ENCODE assay signal across 8 cellular contexts in genomic region chr19:41570639-41571112, GRCh38. TPM values are rescaled to one million over a fixed set of nuclear protein-coding genes. Genes with fewer than 3 reads are reported as not detected.
DNase-seq lines count a peak whose midpoint lies in the region; ATAC-seq, FAIRE-seq and TF ChIP-seq lines count a peak whose summit lies in the region.
"Had no signal": no experiment of that assay in that cellular context is flagged by ENCODE, and none has a peak within 500 bp of the region (broad histone marks: within the 10 kb centered on the region; RNA-seq: fewer than 3 reads in every experiment).

No MANE protein-coding gene starts in this region.

- no peaks in the 10 kb centered on the region for H3K36me3 ChIP-seq in small intestine (ENCODE audit: control insufficient read depth in 2 of 2, insufficient read depth in 2 of 2, low read length in 2 of 2)

- H3K4me3 ChIP-seq in GM12875 (ENCODE audit: low read depth, low read length) (no peak overlapping the region), small intestine (ENCODE audit: low read depth in 1 of 2, low read length in 2 of 2) (no peak overlapping the region)

- DNase-seq in NCI-H146 (lab: John Stamatoyannopoulos, UW) (peak; percentile 63), T-helper 2 cell (peak; percentile 67 to 82 (median 78)), amniotic stem cell (lab: John Stamatoyannopoulos, UW) (peak; percentile 52), hepatic stellate cell (ENCODE audit: low spot score) (peak; percentile 79), small intestine (peak; percentile 76)

- H3K27me3 ChIP-seq in small intestine (ENCODE audit: control insufficient read depth in 2 of 2, insufficient read depth in 2 of 2, low read length in 2 of 2), result no peaks in the 10 kb centered on the region

- no peak for ATAC-seq in HG03469 (IDR thresholded peaks at IDR 0.05; ENCODE audit: unreplicated experiment)

- no peak for FAIRE-seq in small intestine (lab: Jason Lieb, UNC)
- FAIRE-seq: islet of Langerhans had no signal

- no peaks in the 10 kb centered on the region for H3K4me1 ChIP-seq in small intestine (ENCODE audit: control insufficient read depth in 2 of 2, insufficient read depth in 1 of 2, low read depth in 1 of 2, low read length in 1 of 2)

- TF ChIP-seq CTCF in GM12875 (IDR thresholded peaks at IDR 0.05; ENCODE audit: borderline replicate concordance, insufficient read depth, low read depth, low read length), result peak; percentile 87

- 2 to 3% (median 3%) methylated on average over 6 to 7 of the region's 7 CpGs for WGBS in small intestine, 3 donors

- H3K27ac ChIP-seq in small intestine (ENCODE audit: low read depth in 1 of 2, low read length in 1 of 2), result no peak overlapping the region

- H3K9me3 ChIP-seq in small intestine (ENCODE audit: control insufficient read depth, low read depth), result no peaks in the 10 kb centered on the region

RNA-seq across cellular contexts. Expression of gene CEACAM21, which starts 5.3 kb away (rescaled TPM):
- 1 to 10 TPM in 2 of 3 donors, not detected in 1; 1.9 to 4.6 TPM for polyA plus RNA-seq in small intestine

RNA-seq across cellular contexts. Expression of gene CEACAM4, which starts 56.2 kb away (rescaled TPM):
- under 1 TPM in 1 of 3 donors, not detected in 2; 0.39 TPM for polyA plus RNA-seq in small intestine
